In the genomic region with DNA sequence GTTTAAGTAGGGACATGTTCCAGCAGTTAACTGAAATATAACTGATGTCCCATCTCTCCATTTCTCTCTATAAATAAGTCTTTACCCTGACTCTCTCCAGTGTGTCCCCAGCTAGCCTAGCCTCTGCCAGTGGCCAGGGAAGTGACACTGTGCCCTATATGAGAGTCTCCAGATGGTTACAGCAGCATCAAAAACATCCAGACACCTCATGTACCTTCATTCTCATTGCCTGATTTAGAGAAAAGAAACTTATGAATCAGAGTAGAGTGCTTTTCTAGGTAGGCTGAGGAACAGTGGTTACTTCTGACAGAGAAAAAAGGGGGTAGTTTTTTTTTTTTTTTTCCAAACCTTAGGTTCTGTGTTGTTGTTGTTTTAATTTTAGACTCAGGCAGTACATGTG, we compare ENCODE assay signal across 13 cellular contexts.
"Had no signal": no experiment of that assay in that cellular context is flagged by ENCODE, and none has a peak within 500 bp of the region (broad histone marks: within the 10 kb centered on the region; RNA-seq: fewer than 3 reads in every experiment).

No MANE protein-coding gene starts in this region.

- H3K9me3 Mint-ChIP-seq: activated naive CD4-positive, alpha-beta T cell treated with anti-CD3 and anti-CD28 coated beads, Interleukin-2, amount 10 ng/mL, durations not matched to agents 7 days and 5 days; mesothelial cell of epicardium; T-helper 1 cell treated with Interleukin-12 subunit alpha and Interleukin-12 subunit beta and Interleukin-4 antibody, amounts not matched to agents 30 μg/mL and 1 μg/mL, for 36 hours; WTC11 had no signal

- H3K9me3 ChIP-seq: pancreas, stomach had no signal

- H3K4me3 ChIP-seq: hepatocyte, pancreas, stomach had no signal

- DNase-seq: activated CD4-positive, alpha-beta T cell treated with anti-CD3 and anti-CD28 coated beads, Interleukin-2, amount 50 U/mL, for 48 hours; activated naive CD4-positive, alpha-beta T cell treated with anti-CD3 and anti-CD28 coated beads, Interleukin-2, amount 10 ng/mL, durations not matched to agents 7 days and 5 days; dermis blood vessel endothelial cell; kidney glomerular epithelial cell; pancreas; SHP77 treated with DMSO at 0.1 percent for 48 hours; stimulated activated CD4-positive, alpha-beta T cell treated with anti-CD3 and anti-CD28 coated beads, Interleukin-4, amount 100 ng/mL, for 1 hour; stimulated activated CD8-positive, alpha-beta memory T cell treated with anti-CD3 and anti-CD28 coated beads, Interleukin-4, amount 100 ng/mL, for 48 hours; stomach had no signal

- H2AFZ ChIP-seq: hepatocyte had no signal

- H3K27ac ChIP-seq: hepatocyte, pancreas, stomach had no signal

- ATAC-seq: pancreas, WTC11 had no signal

- H3K36me3 ChIP-seq: pancreas, stomach had no signal

- H3K4me3 Mint-ChIP-seq: activated naive CD4-positive, alpha-beta T cell treated with anti-CD3 and anti-CD28 coated beads, Interleukin-2, amount 10 ng/mL, durations not matched to agents 7 days and 5 days; mesothelial cell of epicardium; T-helper 1 cell treated with Interleukin-12 subunit alpha and Interleukin-12 subunit beta and Interleukin-4 antibody, amounts not matched to agents 30 μg/mL and 1 μg/mL, for 36 hours; WTC11 had no signal

- H3K27me3 Mint-ChIP-seq: activated naive CD4-positive, alpha-beta T cell treated with anti-CD3 and anti-CD28 coated beads, Interleukin-2, amount 10 ng/mL, durations not matched to agents 7 days and 5 days had no signal

- H3K27me3 ChIP-seq: hepatocyte, pancreas, stomach had no signal

- FAIRE-seq: pancreas had no signal

- H3K27ac Mint-ChIP-seq: activated naive CD4-positive, alpha-beta T cell treated with anti-CD3 and anti-CD28 coated beads, Interleukin-2, amount 10 ng/mL, durations not matched to agents 7 days and 5 days; mesothelial cell of epicardium; T-helper 1 cell treated with Interleukin-12 subunit alpha and Interleukin-12 subunit beta and Interleukin-4 antibody, amounts not matched to agents 30 μg/mL and 1 μg/mL, for 36 hours; WTC11 had no signal

- H3K36me3 Mint-ChIP-seq: mesothelial cell of epicardium, WTC11 had no signal

- H3K4me2 ChIP-seq: hepatocyte had no signal
